In genomic region chr22:34036936-34037335, GRCh38 we compare ENCODE assay signal across 18 cellular contexts.
A peak's percentile ranks its signal among the peaks of the same experiment; 100 is the strongest.
DNase-seq lines count a peak whose midpoint lies in the region; ATAC-seq and TF ChIP-seq lines count a peak whose summit lies in the region.
"Had no signal": no experiment of that assay in that cellular context is flagged by ENCODE, and none has a peak within 500 bp of the region (broad histone marks: within the 10 kb centered on the region; RNA-seq: fewer than 3 reads in every experiment).

No MANE protein-coding gene starts in this region.

- no peak overlapping the region for H3K4me3 ChIP-seq in Karpas-422 (ENCODE audit: low read length)
- H3K4me3 ChIP-seq in liver (ENCODE audit: low read depth in 1 of 3, low read length in 3 of 3), result no peak overlapping the region
- no peak overlapping the region for H3K4me3 ChIP-seq in lower leg skin (ENCODE audit: low read depth, poor library complexity, severe bottlenecking)

- H3K27ac ChIP-seq in Karpas-422 (ENCODE audit: low read length), result no peak overlapping the region
- no peak overlapping the region for H3K27ac ChIP-seq in liver (ENCODE audit: low read depth in 1 of 2, low read length in 2 of 2)

- no peaks in the 10 kb centered on the region for H3K9me3 ChIP-seq in Karpas-422 (ENCODE audit: low read length)
- H3K9me3 ChIP-seq in liver (ENCODE audit: control insufficient read depth in 4 of 4, low read length in 3 of 4), result no peaks in the 10 kb centered on the region

- intact Hi-C loops in lower leg skin (cut with DNase I; ENCODE audit: low total_unique reads), result no loop called here

- DNase-seq in ACHN (peak; percentile 15), Karpas-422 (peak; percentile 52), astrocyte of the hippocampus (ENCODE audit: low read depth, low spot score) (peak; percentile 3), lower leg skin (ENCODE audit: low spot score in 2 of 2) (no peak)
- DNase-seq: COR-L47, DMS53, GOT3, IMR-90, NCI-H1105 treated with DMSO at 0.1 percent for 48 hours, NCI-H187 treated with DMSO at 0.1 percent for 48 hours, NCI-H2171 treated with DMSO at 0.1 percent for 48 hours, NCI-H774, SHP77 treated with DMSO at 0.1 percent for 48 hours had no signal

- H3K9me2 ChIP-seq in Karpas-422 (replicated peaks; ENCODE audit: insufficient read depth, low read length), result no peaks in the 10 kb centered on the region

- no peaks in the 10 kb centered on the region for H3K27me3 ChIP-seq in Karpas-422 (ENCODE audit: low read length)
- H3K27me3 ChIP-seq in liver (ENCODE audit: control insufficient read depth in 4 of 4, insufficient read depth in 4 of 4, low read length in 3 of 4), result no peaks in the 10 kb centered on the region

- no peaks in the 10 kb centered on the region for H4K20me1 ChIP-seq in Karpas-422 (ENCODE audit: insufficient read depth, low read depth, low read length)

- ATAC-seq in GM18519 (IDR thresholded peaks at IDR 0.05; ENCODE audit: low FRiP score, unreplicated experiment) (no peak), HG03354 (IDR thresholded peaks at IDR 0.05; ENCODE audit: poor library complexity, severe bottlenecking, unreplicated experiment) (no peak), GM19395 (IDR thresholded peaks at IDR 0.05; ENCODE audit: unreplicated experiment) (no peak)
- ATAC-seq: Panc1 had no signal

- H3K36me3 ChIP-seq in Karpas-422 (ENCODE audit: insufficient read depth, low read length), result no peaks in the 10 kb centered on the region
- H3K36me3 ChIP-seq in liver (ENCODE audit: control insufficient read depth in 4 of 4, insufficient read depth in 3 of 4, low read depth in 1 of 4, low read length in 3 of 4), result no peaks in the 10 kb centered on the region

- TF ChIP-seq CTCF in liver (IDR thresholded peaks at IDR 0.05; ENCODE audit: low read depth, low read length, missing input control) (no peak), lower leg skin (IDR thresholded peaks at IDR 0.05) (no peak)

- no peak overlapping the region for H3K4me2 ChIP-seq in Karpas-422 (ENCODE audit: low read depth, low read length, poor library complexity, severe bottlenecking)

- no peak for TF ChIP-seq RAD21 in liver (IDR thresholded peaks at IDR 0.05)

- no peaks in the 10 kb centered on the region for H3K4me1 ChIP-seq in Karpas-422 (ENCODE audit: low read length)
- peaks cover 0 to 7% (median 2%) of the 10 kb centered on the region in 4 donors for H3K4me1 ChIP-seq in liver (ENCODE audit: control insufficient read depth in 4 of 4, insufficient read depth in 4 of 4, low read length in 3 of 4)

- H3K9ac ChIP-seq in Karpas-422 (ENCODE audit: low read length) (no peak overlapping the region), liver (ENCODE audit: low read depth in 1 of 2, low read length in 2 of 2) (no peak overlapping the region)

- no peak for TF ChIP-seq POLR2A in lower leg skin (IDR thresholded peaks at IDR 0.05)

- WGBS in liver, result 67% methylated on average over 2 of the region's 2 CpGs
- 71 to 82% methylated on average over 2 of the region's 2 CpGs for WGBS in lower leg skin, 2 donors

- H3K79me2 ChIP-seq in Karpas-422 (ENCODE audit: low read length), result no peaks in the 10 kb centered on the region

- H2AFZ ChIP-seq in Karpas-422 (ENCODE audit: low read length), result no peak overlapping the region

- in situ Hi-C loops in ACHN (cut with HindIII; ENCODE audit: low pct_ligation_motif_present, low pct_unique_long_range_greater_than_20kb, low sequenced_read_pairs), result no loop called here

TF ChIP-seq in liver, 16 proteins besides CTCF, POLR2A, EP300 and RAD21:
- TF ChIP-seq FOXA2 (IDR thresholded peaks at IDR 0.05) (no peak), HNF4G (IDR thresholded peaks at IDR 0.05) (no peak), NR2F2 (IDR thresholded peaks at IDR 0.05) (no peak), YY1 (IDR thresholded peaks at IDR 0.05) (no peak), REST (IDR thresholded peaks at IDR 0.05) (peak; percentile 98)

Comparison
In these comparisons a context has a peak if more than half of its experiments do, and no peak if none do; other contexts are left out.
1. DNase-seq: peak in ACHN (single experiment), Karpas-422 (single experiment) and astrocyte of the hippocampus (single experiment); none in lower leg skin (0 of 2).